8 cellular contexts compared by ENCODE assay signal in genomic region chr20:3820048-3820900, GRCh38. TPM values are rescaled to one million over a fixed set of nuclear protein-coding genes. Genes with fewer than 3 reads are reported as not detected.
DNase-seq lines count a peak whose midpoint lies in the region; ATAC-seq, FAIRE-seq and TF ChIP-seq lines count a peak whose summit lies in the region.

AP5S1 (plus strand) TSS chr20:3820547; CDS start chr20:3822118, 1,571 bp downstream.

- TF ChIP-seq EP300 in H1 (IDR thresholded peaks at IDR 0.05; ENCODE audit: borderline replicate concordance in 1 of 2, low read depth in 2 of 2, low read length in 2 of 2) = peak in 1 of 2 experiments; percentile 36; a peak in 1 of 3 replicates

- peak; percentile 65 for ATAC-seq in GM21367 (IDR thresholded peaks at IDR 0.05; ENCODE audit: unreplicated experiment)

- no peak within 1 kb of the TSS for H3K23ac ChIP-seq in H1 (ENCODE audit: insufficient read length)
- H3K23ac ChIP-seq in mesendoderm (ENCODE audit: low read length) = peak within 1 kb of the TSS; percentile 94

- TF ChIP-seq RAD21 in H1 (IDR thresholded peaks at IDR 0.05 in 1 of 2, conservative IDR thresholded peaks at IDR 0.05 in 1 of 2; ENCODE audit: low read depth in 2 of 2, low read length in 2 of 2) = peak; percentile 69 to 81

- POLR2A ChIA-PET in H1 (lab: Charles Lee; ENCODE audit: partially characterized antibody) = interaction anchor here (0.9 to 4.5 kb wide), 13 partner anchors 12 to 253 kb away, joined by 3 to 29 read pairs (median 3); partner anchors contain the start of gene CENPB

- H3K4me2 ChIP-seq in H1 (ENCODE audit: insufficient read depth in 1 of 2, low read depth in 2 of 2, low read length in 2 of 2) (peak within 1 kb of the TSS; percentile 25 to 79), mesendoderm (ENCODE audit: low read length) (peak within 1 kb of the TSS; percentile 89)

- no peak within 1 kb of the TSS for H3K14ac ChIP-seq in H1 (ENCODE audit: insufficient read length)

- H4K91ac ChIP-seq in H1 (replicated peaks; ENCODE audit: insufficient read length, low read length) = peak within 1 kb of the TSS; percentile 99

- no peak within 1 kb of the TSS for H2BK20ac ChIP-seq in H1 (ENCODE audit: low read length)

- H2AK5ac ChIP-seq in H1 (ENCODE audit: low read depth, low read length) (no peak within 1 kb of the TSS), mesendoderm (ENCODE audit: low read length) (peak within 1 kb of the TSS; percentile 69)

- H3K36me3 ChIP-seq in H1 (ENCODE audit: control insufficient read depth in 2 of 4, insufficient read depth in 4 of 4, low read length in 3 of 4) (no peaks in the 10 kb centered on the region), mesendoderm (ENCODE audit: control insufficient read depth, insufficient read depth, low read length) (no peaks in the 10 kb centered on the region)

- H3K18ac ChIP-seq in H1 (ENCODE audit: extremely low read depth, low read length) (peak within 1 kb of the TSS; percentile 100), mesendoderm (ENCODE audit: low read length) (peak within 1 kb of the TSS; percentile 43)

- no peak within 1 kb of the TSS for H2BK120ac ChIP-seq in H1 (replicated peaks; ENCODE audit: low read depth, low read length)
- no peak within 1 kb of the TSS for H2BK120ac ChIP-seq in mesendoderm (ENCODE audit: low read depth, low read length)

- H2AFZ ChIP-seq in H1 (ENCODE audit: low read length) = peak within 1 kb of the TSS; percentile 91; the same call in 1 of the 2 replicates

- 0 out of 2 replicates have a peak within 1 kb of the TSS, but pooled peaks have one; percentile 61 for H2BK15ac ChIP-seq in H1 (ENCODE audit: low read length)
- H2BK15ac ChIP-seq in mesendoderm (replicated peaks; ENCODE audit: low read depth) = no peak within 1 kb of the TSS

- H3K27me3 ChIP-seq in H1 (replicated peaks in 1 of 4; ENCODE audit: control insufficient read depth in 3 of 4, extremely low read depth in 1 of 4, insufficient read depth in 3 of 4, low read length in 3 of 4) (no peaks in the 10 kb centered on the region), mesendoderm (ENCODE audit: insufficient read depth, low read length, poor library complexity) (no peaks in the 10 kb centered on the region)

- peak; percentile 76 to 83 for TF ChIP-seq POLR2A in H1 (IDR thresholded peaks at IDR 0.05; ENCODE audit: control extremely low read depth in 1 of 2, low read depth in 2 of 2, low read length in 2 of 2)

- FAIRE-seq in HTR-8/SVneo (lab: Jason Lieb, UNC) = peak; percentile 92
- FAIRE-seq in H1 (lab: Jason Lieb, UNC) = peak; percentile 32

- no peaks in the 10 kb centered on the region for H3K9me3 ChIP-seq in H1 (ENCODE audit: insufficient read depth in 2 of 2, low read depth in 1 of 2, low read length in 1 of 2)

- peak within 1 kb of the TSS; percentile 99 for H4K8ac ChIP-seq in H1 (ENCODE audit: extremely low read depth, insufficient read depth, low read length)
- H4K8ac ChIP-seq in mesendoderm (ENCODE audit: low read depth, low read length) = no peak within 1 kb of the TSS

- H3K4me3 ChIP-seq in H1 (ENCODE audit: extremely low read depth in 1 of 4, insufficient read depth in 2 of 4, low read depth in 3 of 4, low read length in 4 of 4) (peak within 1 kb of the TSS; percentile 79 to 96 (median 90)), mesendoderm (ENCODE audit: low read length) (peak within 1 kb of the TSS; percentile 92)

- H3K9ac ChIP-seq in H1 (replicated peaks in 1 of 4; ENCODE audit: extremely low read depth in 1 of 4, low read depth in 3 of 4, low read length in 3 of 4) (peak within 1 kb of the TSS; percentile 89 to 96 (median 92)), mesendoderm (ENCODE audit: low read length) (peak within 1 kb of the TSS; percentile 96)

- peak; percentile 97 for DNase-seq in Caki2 (ENCODE audit: low read depth)
- DNase-seq in HTR-8/SVneo (ENCODE audit: insufficient read length, low spot score) = peak; percentile 94
- peak; percentile 93 for DNase-seq in NOMO-1 treated with DMSO at 0.1 percent for 48 hours (lab: John Stamatoyannopoulos, UW; ENCODE audit: unreplicated experiment)
- peak; percentile 83 to 84 for DNase-seq in activated CD8-positive, alpha-beta memory T cell treated with anti-CD3 and anti-CD28 coated beads for 4 hours (ENCODE audit: low read depth in 2 of 2)
- peak; percentile 89 to 98 for DNase-seq in H1 (ENCODE audit: low read depth in 1 of 2, low spot score in 2 of 2)
- DNase-seq in mesendoderm = peak; percentile 99
- peak; percentile 90 for DNase-seq in stimulated activated CD8-positive, alpha-beta memory T cell treated with anti-CD3 and anti-CD28 coated beads, Interleukin-15, amount 100 ng/mL, for 24 hours (ENCODE audit: low read depth)

- in situ Hi-C loops in Caki2 (cut with HindIII; ENCODE audit: low pct_unique_long_range_greater_than_20kb, low sequenced_read_pairs) = no loop called here

- H3K79me1 ChIP-seq in H1 (ENCODE audit: low read depth, low read length) = no peaks in the 10 kb centered on the region
- H3K79me1 ChIP-seq in mesendoderm (ENCODE audit: low read length) = no peaks in the 10 kb centered on the region

- H4K5ac ChIP-seq in H1 (ENCODE audit: insufficient read length, low read depth, low read length) (peak within 1 kb of the TSS; percentile 99), mesendoderm (ENCODE audit: low read length) (peak within 1 kb of the TSS; percentile 56)

- H3K27ac ChIP-seq in H1 (ENCODE audit: low read depth, low read length) = peak within 1 kb of the TSS; percentile 92
- peak within 1 kb of the TSS; percentile 85 for H3K27ac ChIP-seq in mesendoderm (ENCODE audit: low read depth, low read length)

- peaks cover 4% of the 10 kb centered on the region; the same call in 1 of the 2 replicates for H3K23me2 ChIP-seq in H1 (ENCODE audit: low read depth, low read length)

- H3K4me1 ChIP-seq in H1 (replicated peaks in 1 of 4; ENCODE audit: control insufficient read depth in 3 of 4, insufficient read depth in 4 of 4, low read length in 3 of 4) (peaks cover 0 to 13% (median 5%) of the 10 kb centered on the region in 4 experiments; a peak in 4 of 7 replicates), mesendoderm (ENCODE audit: control insufficient read depth, low read depth, low read length) (no peaks in the 10 kb centered on the region)

- CTCF ChIA-PET in H1 (lab: Charles Lee; ENCODE audit: partially characterized antibody) = interaction anchor here (1.0 to 10.6 kb wide), 18 partner anchors 10 to 247 kb away, joined by 3 to 128 read pairs (median 6); partner anchors contain the start of genes ADISSP, CENPB and SPEF1

- H2BK12ac ChIP-seq in H1 (ENCODE audit: low read depth, low read length) = no peak within 1 kb of the TSS; the same call in 1 of the 2 replicates

- H4K20me1 ChIP-seq in H1 (replicated peaks in 1 of 2; ENCODE audit: control insufficient read depth in 1 of 2, insufficient read depth in 2 of 2, low read length in 2 of 2) = no peaks in the 10 kb centered on the region

- peak; percentile 83 to 96 (median 88) for TF ChIP-seq CTCF in H1 (IDR thresholded peaks at IDR 0.05; ENCODE audit: control extremely low read depth in 1 of 3, insufficient read depth in 1 of 3, low read depth in 1 of 3, low read length in 3 of 3)

- H3K56ac ChIP-seq in H1 (replicated peaks; ENCODE audit: insufficient read length, low read depth, low read length) (peak within 1 kb of the TSS; percentile 99), mesendoderm (ENCODE audit: low read length) (peak within 1 kb of the TSS; percentile 100)

- peak within 1 kb of the TSS; percentile 95 for H2BK5ac ChIP-seq in H1 (ENCODE audit: low read depth, low read length)
- peak within 1 kb of the TSS; percentile 93 for H2BK5ac ChIP-seq in mesendoderm (ENCODE audit: low read length)

- H3K4ac ChIP-seq in H1 (replicated peaks; ENCODE audit: insufficient read length, low read depth, low read length) = no peak within 1 kb of the TSS
- peak within 1 kb of the TSS; percentile 82 for H3K4ac ChIP-seq in mesendoderm (ENCODE audit: low read depth, low read length)

- WGBS in H1 (ENCODE audit: extremely low coverage in 1 of 2, insufficient coverage in 1 of 2, insufficient read length in 1 of 2, insufficient replicate concordance in 2 of 2, low coverage in 1 of 2, low lambda C conversion rate in 2 of 2, missing lambda C conversion rate in 1 of 2), 2 experiments = 1% methylated on average over 91 of the region's 96 CpGs; no CpG with 5 or more reads in 1 of the 2 experiments
- no CpG with 5 or more reads among the region's 96 CpGs for WGBS in mesendoderm (ENCODE audit: extremely low coverage, insufficient coverage, low lambda C conversion rate)

- H3K79me2 ChIP-seq in H1 (ENCODE audit: control insufficient read depth in 1 of 2, insufficient read depth in 2 of 2, low read length in 2 of 2) (no peaks in the 10 kb centered on the region), mesendoderm (ENCODE audit: control insufficient read depth, insufficient read depth, low read length) (no peaks in the 10 kb centered on the region)

TF ChIP-seq in H1, 55 proteins besides CTCF, POLR2A, EP300 and RAD21 (continues in another document):
- TF ChIP-seq BRCA1 (IDR thresholded peaks at IDR 0.05; ENCODE audit: low read depth, low read length) (0 out of 2 replicates have a peak, but pooled peaks have one; percentile 5), ASH2L (IDR thresholded peaks at IDR 0.05; ENCODE audit: low read length) (peak; percentile 100), TAF7 (optimal IDR thresholded peaks at IDR 0.05; ENCODE audit: borderline replicate concordance, low read depth, low read length) (peak; percentile 75), PHF8 (conservative IDR thresholded peaks at IDR 0.05; ENCODE audit: low read depth, low read length) (peak; percentile 88), EZH2 (IDR thresholded peaks at IDR 0.05; ENCODE audit: low read depth, low read length, severe bottlenecking) (no peak), MAX (IDR thresholded peaks at IDR 0.05) (no peak), KDM5A (IDR thresholded peaks at IDR 0.05; ENCODE audit: low read length) (0 out of 2 replicates have a peak, but pooled peaks have one; percentile 19), CHD1 (IDR thresholded peaks at IDR 0.05; ENCODE audit: low read depth, low read length) (no peak)

RNA-seq across cellular contexts. Expression of gene AP5S1, which starts in this region (rescaled TPM):
- total RNA-seq in Caki2 (2014; rRNA removed; shearing (Covaris generic); ENCODE audit: low replicate concordance) = 18.4 and 31.0 TPM in 2 replicates
- 3.4 and 3.7 TPM in 2 replicates for total RNA-seq in H1 (2021; fragmentation: NEBNext Ultra II Directional; extraction: Animal tissue kit (Norgen Biotek cat#: 25700))
- polyA plus RNA-seq in H1 (2011; rRNA removed) = 3.3 and 4.0 TPM in 2 replicates
- 3.0 TPM for polyA plus RNA-seq in H1 (2011; cell fraction: cytosol; rRNA removed)
- polyA plus RNA-seq in H1 (2011; cell fraction: nucleus; rRNA removed) = 3.1 TPM
- 3.0 to 4.2 TPM (median 3.7 TPM) in 4 replicates for polyA plus RNA-seq in H1 (2012, experiment 1 of 2)
- 2.7 TPM for polyA plus RNA-seq in H1 (2012, experiment 2 of 2)
- 1.9 TPM for polyA plus RNA-seq in H1 (2013, experiment 1 of 2)
- polyA plus RNA-seq in H1 (2013, experiment 2 of 2) = 1.6 TPM
- polyA minus RNA-seq in H1 (2011; rRNA and poly(A)+ RNA removed) = 2.3 and 4.1 TPM in 2 replicates
- polyA minus RNA-seq in H1 (2011; cell fraction: cytosol; rRNA and poly(A)+ RNA removed) = 3.4 TPM
- polyA minus RNA-seq in H1 (2011; cell fraction: nucleus; rRNA and poly(A)+ RNA removed) = 3.4 TPM
- polyA plus RNA-seq in mesendoderm (2013, experiment 1 of 2) = 3.3 TPM
- 3.2 TPM for polyA plus RNA-seq in mesendoderm (2013, experiment 2 of 2)

Comparison
In these comparisons a context has a peak if more than half of its experiments do, and no peak if none do; other contexts are left out.
1. Peak in every context shown above with its lines: DNase-seq, ATAC-seq, H3K4me3 ChIP-seq and H3K27ac ChIP-seq.